Comparison of ENCODE assay signal across 17 cellular contexts in genomic region chrX:10286195-10286594, GRCh38.
"Had no signal": no experiment of that assay in that cellular context is flagged by ENCODE, and none has a peak within 500 bp of the region (broad histone marks: within the 10 kb centered on the region; RNA-seq: fewer than 3 reads in every experiment).

No MANE protein-coding gene starts in this region.

- H3K27ac ChIP-seq: coronary artery, dorsolateral prefrontal cortex, esophagus muscularis mucosa, foreskin keratinocyte, gastroesophageal sphincter, heart left ventricle, left lung, lower lobe of right lung had no signal

- H3K27me3 ChIP-seq: esophagus muscularis mucosa, foreskin keratinocyte, gastroesophageal sphincter, heart left ventricle, left lung had no signal

- ATAC-seq: foreskin keratinocyte, gastroesophageal sphincter, heart left ventricle, left cardiac atrium, left lung, left ventricle myocardium superior, lower lobe of right lung, mucosa of descending colon had no signal

- H3K9me3 ChIP-seq: gastroesophageal sphincter, left lung, lower lobe of right lung, mucosa of descending colon had no signal

- H3K4me1 ChIP-seq: esophagus muscularis mucosa, foreskin keratinocyte, gastroesophageal sphincter, heart left ventricle, left lung, lower lobe of right lung had no signal

- DNase-seq: dermis blood vessel endothelial cell; dorsolateral prefrontal cortex; effector CD4-positive, alpha-beta T cell; effector memory CD4-positive, alpha-beta T cell; foreskin keratinocyte; heart left ventricle; hippocampal formation; left cardiac atrium; left lung; left ventricle myocardium superior; lower lobe of right lung; mesenchymal stem cell; mucosa of descending colon; naive B cell had no signal

- H3K4me3 ChIP-seq: coronary artery, dorsolateral prefrontal cortex, esophagus muscularis mucosa, gastroesophageal sphincter, heart left ventricle, left lung, lower lobe of right lung, mucosa of descending colon had no signal

- H3K36me3 ChIP-seq: esophagus muscularis mucosa, gastroesophageal sphincter, heart left ventricle, left lung, lower lobe of right lung had no signal
